Comparison of ENCODE assay signal across 14 cellular contexts in genomic region chr2:38261569-38262513, GRCh38.
DNase-seq lines count a peak whose midpoint lies in the region; ATAC-seq and TF ChIP-seq lines count a peak whose summit lies in the region.
"Had no signal": no experiment of that assay in that cellular context is flagged by ENCODE, and none has a peak within 500 bp of the region (broad histone marks: within the 10 kb centered on the region; RNA-seq: fewer than 3 reads in every experiment).

No MANE protein-coding gene starts in this region.

- no peak overlapping the region for H4K8ac ChIP-seq in trophoblast cell (ENCODE audit: low read depth, low read length)

- peak overlapping the region; percentile 30 for H2AFZ ChIP-seq in trophoblast cell (ENCODE audit: insufficient read depth, low read length, poor library complexity)

- intact Hi-C loops in CD4-positive, alpha-beta memory T cell (cut with micrococcal nuclease) = no loop called here

- no peak for TF ChIP-seq CTCF in BE2C (IDR thresholded peaks at IDR 0.05; ENCODE audit: low read depth, low read length)

- ATAC-seq in GM19025 (IDR thresholded peaks at IDR 0.05; ENCODE audit: low read depth, unreplicated experiment) = peak; percentile 55
- ATAC-seq in activated T-cell treated with anti-CD3 and anti-CD28 coated beads, Interleukin-2, amount 50 U/mL, for 4 hours = peak; percentile 82 to 84
- ATAC-seq: right cardiac atrium had no signal

- H3K79me2 ChIP-seq in trophoblast cell (ENCODE audit: control insufficient read depth, insufficient read depth, low read length, poor library complexity) = no peaks in the 10 kb centered on the region

- no peak overlapping the region for H2AK5ac ChIP-seq in trophoblast cell (ENCODE audit: low read length)

- H3K4me3 ChIP-seq in CD4-positive, alpha-beta memory T cell (ENCODE audit: low read length in 2 of 2) = no peak overlapping the region
- H3K4me3 ChIP-seq in trophoblast cell (ENCODE audit: low read depth, low read length) = no peak overlapping the region
- H3K4me3 ChIP-seq in BE2C (ENCODE audit: low read depth, low read length) = no peak overlapping the region
- H3K4me3 ChIP-seq: SJSA1 had no signal

- POLR2A ChIA-PET in CD4-positive, alpha-beta memory T cell (lab: Charles Lee; ENCODE audit: partially characterized antibody) = no interaction called here

- H2BK120ac ChIP-seq in trophoblast cell (ENCODE audit: insufficient read depth, low read length, poor library complexity) = no peak overlapping the region

- H3K4me3 Mint-ChIP-seq in CD4-positive, alpha-beta memory T cell = peak overlapping the region in 5 of 8 donors; percentile 7 to 90 (median 50)
- peak overlapping the region; percentile 52 for H3K4me3 Mint-ChIP-seq in activated T-cell treated with anti-CD3 and anti-CD28 coated beads, Interleukin-2, amount 50 U/mL, for 4 hours
- H3K4me3 Mint-ChIP-seq: immature natural killer cell, WTC11 had no signal

- H3K36me3 Mint-ChIP-seq in CD4-positive, alpha-beta memory T cell = peaks cover 0 to 3% of the 10 kb centered on the region in 2 donors
- H3K36me3 Mint-ChIP-seq in activated T-cell treated with anti-CD3 and anti-CD28 coated beads, Interleukin-2, amount 50 U/mL, for 4 hours (ENCODE audit: insufficient read depth) = peaks cover 4% of the 10 kb centered on the region
- H3K36me3 Mint-ChIP-seq: immature natural killer cell, WTC11 had no signal

- H3K27ac ChIP-seq in CD4-positive, alpha-beta memory T cell (ENCODE audit: low read depth, low read length) = no peak overlapping the region
- H3K27ac ChIP-seq in trophoblast cell (ENCODE audit: low read depth, low read length) = no peak overlapping the region
- H3K27ac ChIP-seq: SJSA1 had no signal

- H3K18ac ChIP-seq in trophoblast cell (ENCODE audit: low read length) = no peak overlapping the region

- CTCF ChIA-PET in CD4-positive, alpha-beta memory T cell (lab: Charles Lee; ENCODE audit: partially characterized antibody) = no interaction called here

- no peak overlapping the region for H3K14ac ChIP-seq in trophoblast cell (ENCODE audit: low read length)

- DNase-seq in CD4-positive, alpha-beta memory T cell = no peak
- DNase-seq in activated T-cell treated with anti-CD3 and anti-CD28 coated beads, Interleukin-2, amount 50 U/mL, for 4 hours = no peak
- DNase-seq in trophoblast cell (no peak), dermis blood vessel endothelial cell (no peak), GM03348 (ENCODE audit: low spot score) (no peak), foreskin melanocyte (no peak), BE2C (no peak)
- DNase-seq: immature natural killer cell, IMR-90, NCI-H1436, right cardiac atrium had no signal

- H3K9ac ChIP-seq in trophoblast cell (ENCODE audit: low read length) = no peak overlapping the region

- WGBS in trophoblast cell (ENCODE audit: extremely low coverage, insufficient coverage, insufficient read length) = no CpG with 5 or more reads among the region's 17 CpGs

- no peak overlapping the region for H4K91ac ChIP-seq in trophoblast cell (ENCODE audit: low read depth, low read length)

- H3K9me3 Mint-ChIP-seq in CD4-positive, alpha-beta memory T cell = peaks cover 0 to 5% (median 1%) of the 10 kb centered on the region in 8 donors
- H3K9me3 Mint-ChIP-seq in activated T-cell treated with anti-CD3 and anti-CD28 coated beads, Interleukin-2, amount 50 U/mL, for 4 hours = peaks cover 8% of the 10 kb centered on the region
- H3K9me3 Mint-ChIP-seq: immature natural killer cell had no signal

- peaks cover 9 to 10% of the 10 kb centered on the region in 2 donors for H3K27me3 Mint-ChIP-seq in CD4-positive, alpha-beta memory T cell
- H3K27me3 Mint-ChIP-seq in activated T-cell treated with anti-CD3 and anti-CD28 coated beads, Interleukin-2, amount 50 U/mL, for 4 hours (ENCODE audit: low read depth) = peaks cover 22% of the 10 kb centered on the region

- peaks cover 16 to 24% (median 19%) of the 10 kb centered on the region in 4 donors for H3K4me1 Mint-ChIP-seq in CD4-positive, alpha-beta memory T cell
- H3K4me1 Mint-ChIP-seq in activated T-cell treated with anti-CD3 and anti-CD28 coated beads, Interleukin-2, amount 50 U/mL, for 4 hours (ENCODE audit: low read depth) = peaks cover 29% of the 10 kb centered on the region

- H3K27ac Mint-ChIP-seq in CD4-positive, alpha-beta memory T cell = no peak overlapping the region
- H3K27ac Mint-ChIP-seq: immature natural killer cell, WTC11 had no signal

- H3K4me2 ChIP-seq in trophoblast cell (ENCODE audit: low read length) = no peak overlapping the region

- H3K36me3 ChIP-seq in CD4-positive, alpha-beta memory T cell (ENCODE audit: insufficient read depth, low read length) = no peaks in the 10 kb centered on the region
- H3K36me3 ChIP-seq in trophoblast cell (ENCODE audit: control insufficient read depth in 1 of 2, insufficient read depth in 2 of 2, low read length in 2 of 2) (no peaks in the 10 kb centered on the region), BE2C (no peaks in the 10 kb centered on the region)
- H3K36me3 ChIP-seq: SJSA1 had no signal

- H3K9me3 ChIP-seq in CD4-positive, alpha-beta memory T cell (ENCODE audit: control insufficient read depth in 1 of 2, low read length in 2 of 2) = no peaks in the 10 kb centered on the region
- H3K9me3 ChIP-seq in trophoblast cell (ENCODE audit: insufficient read depth, low read depth, low read length) = no peaks in the 10 kb centered on the region
- H3K9me3 ChIP-seq in BE2C = no peaks in the 10 kb centered on the region
- H3K9me3 ChIP-seq: SJSA1 had no signal

- H3K23ac ChIP-seq in trophoblast cell (ENCODE audit: low read length) = no peak overlapping the region

- H3K4me1 ChIP-seq in CD4-positive, alpha-beta memory T cell (ENCODE audit: insufficient read depth, low read length) = peaks cover 9% of the 10 kb centered on the region
- H3K4me1 ChIP-seq in trophoblast cell (ENCODE audit: control insufficient read depth in 1 of 2, insufficient read depth in 2 of 2, low read length in 2 of 2) (no peaks in the 10 kb centered on the region), BE2C (no peaks in the 10 kb centered on the region)

- peak overlapping the region; percentile 19 for H4K12ac ChIP-seq in trophoblast cell (ENCODE audit: low read depth, low read length)

- H2BK12ac ChIP-seq in trophoblast cell (ENCODE audit: low read length) = no peak overlapping the region

- H3K27me3 ChIP-seq in CD4-positive, alpha-beta memory T cell (ENCODE audit: insufficient read depth, low read length) = no peaks in the 10 kb centered on the region
- no peaks in the 10 kb centered on the region for H3K27me3 ChIP-seq in trophoblast cell (ENCODE audit: insufficient read depth, low read length)
- H3K27me3 ChIP-seq in BE2C = no peaks in the 10 kb centered on the region
- H3K27me3 ChIP-seq: SJSA1 had no signal

- no peaks in the 10 kb centered on the region for H3K79me1 ChIP-seq in trophoblast cell (ENCODE audit: low read length)

- no peak overlapping the region for H3K4ac ChIP-seq in trophoblast cell (ENCODE audit: low read depth, low read length)

- H2BK5ac ChIP-seq in trophoblast cell (ENCODE audit: low read depth, low read length, poor library complexity) = no peak overlapping the region
